In the genomic region with DNA sequence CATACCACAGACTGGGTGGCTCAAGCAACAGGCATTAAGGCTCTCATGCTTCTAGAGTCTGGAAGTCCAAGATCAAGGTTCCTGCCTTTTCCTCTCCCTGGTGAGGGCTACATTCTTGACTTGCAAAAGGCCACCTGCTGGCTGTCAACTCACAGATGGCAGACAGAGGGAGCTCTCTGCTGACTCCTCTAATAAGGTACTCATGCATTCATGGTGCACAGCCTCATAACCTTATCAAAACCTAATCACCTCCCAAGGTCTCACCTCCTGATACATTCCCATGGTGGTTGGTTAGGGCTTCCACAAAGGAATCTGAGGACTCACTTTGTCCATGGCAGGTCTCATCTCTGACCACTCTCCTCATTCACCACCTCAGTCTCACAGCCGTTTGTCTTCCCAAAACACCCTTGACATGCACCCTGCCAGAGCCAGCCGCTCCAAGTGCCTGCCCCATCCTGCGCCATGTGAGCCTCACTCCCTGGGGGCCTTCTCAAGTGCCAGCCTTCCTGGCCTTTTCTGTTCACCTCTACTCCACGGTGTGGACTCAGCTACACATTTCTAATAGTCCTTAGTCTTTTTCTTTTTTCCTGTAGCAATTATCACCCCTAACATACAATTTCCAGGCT, we compare ENCODE assay signal across 8 cellular contexts.
DNase-seq lines count a peak whose midpoint lies in the region; ATAC-seq and TF ChIP-seq lines count a peak whose summit lies in the region.

No MANE protein-coding gene starts in this region.

- ATAC-seq in GM18505 (IDR thresholded peaks at IDR 0.05; ENCODE audit: unreplicated experiment), result peak; percentile 65
- ATAC-seq in GM19463 (IDR thresholded peaks at IDR 0.05; ENCODE audit: unreplicated experiment), result no peak

- peaks cover under 1% of the 10 kb centered on the region for H3K36me3 Mint-ChIP-seq in glutamatergic neuron (ENCODE audit: unreplicated experiment)

- no peaks in the 10 kb centered on the region for H3K27me3 Mint-ChIP-seq in glutamatergic neuron (ENCODE audit: unreplicated experiment)

- no peak overlapping the region for H3K27ac ChIP-seq in C4-2B

- H3K9me3 Mint-ChIP-seq in glutamatergic neuron (ENCODE audit: unreplicated experiment), result peaks cover 5% of the 10 kb centered on the region

- peak; percentile 6 for DNase-seq in NCI-H1436 treated with DMSO at 0.1 percent for 48 hours (lab: John Stamatoyannopoulos, UW)
- DNase-seq in glutamatergic neuron, result peak; percentile 33
- no peak for DNase-seq in activated CD4-positive, CD25-positive, alpha-beta regulatory T cell treated with anti-CD3 and anti-CD28 coated beads, Interleukin-2, amount 50 U/mL, for 72 hours
- DNase-seq in NCI-H1048 (lab: John Stamatoyannopoulos, UW), result no peak
- DNase-seq in stimulated activated CD4-positive, alpha-beta T cell treated with anti-CD3 and anti-CD28 coated beads, Interleukin-4, amount 100 ng/mL, for 4 hours, result no peak

- no peak overlapping the region for H3K27ac Mint-ChIP-seq in glutamatergic neuron (ENCODE audit: unreplicated experiment)

- peaks cover 4% of the 10 kb centered on the region for H3K4me1 Mint-ChIP-seq in glutamatergic neuron (ENCODE audit: low read depth, unreplicated experiment)

- no peak for TF ChIP-seq POLR2A in GM18505 (IDR thresholded peaks at IDR 0.05; ENCODE audit: borderline replicate concordance, extremely low read depth, insufficient read depth, insufficient read length)

- no peak overlapping the region for H3K4me3 Mint-ChIP-seq in glutamatergic neuron (ENCODE audit: unreplicated experiment)

- peak; percentile 57 for TF ChIP-seq CTCF in C4-2B (conservative IDR thresholded peaks at IDR 0.05)
- TF ChIP-seq CTCF in glutamatergic neuron (IDR thresholded peaks at IDR 0.05; ENCODE audit: partially characterized antibody, unreplicated experiment), result peak; percentile 45

Comparison
In these comparisons a context has a peak if more than half of its experiments do, and no peak if none do; other contexts are left out.
1. DNase-seq: peak in NCI-H1436 treated with DMSO at 0.1 percent for 48 hours (single experiment) and glutamatergic neuron (single experiment); none in activated CD4-positive, CD25-positive, alpha-beta regulatory T cell treated with anti-CD3 and anti-CD28 coated beads, Interleukin-2, amount 50 U/mL, for 72 hours (single experiment), NCI-H1048 (single experiment) and stimulated activated CD4-positive, alpha-beta T cell treated with anti-CD3 and anti-CD28 coated beads, Interleukin-4, amount 100 ng/mL, for 4 hours (0 of 2).